In genomic region chr7:74514131-74514591, GRCh38 we compare ENCODE assay signal across 18 cellular contexts.
DNase-seq lines count a peak whose midpoint lies in the region; ATAC-seq and TF ChIP-seq lines count a peak whose summit lies in the region.
"Had no signal": no experiment of that assay in that cellular context is flagged by ENCODE, and none has a peak within 500 bp of the region (broad histone marks: within the 10 kb centered on the region; RNA-seq: fewer than 3 reads in every experiment).

No MANE protein-coding gene starts in this region.

- no peak for ATAC-seq in GM18909 (IDR thresholded peaks at IDR 0.05; ENCODE audit: poor library complexity, unreplicated experiment)

- no peaks in the 10 kb centered on the region for H3K9me3 ChIP-seq in stomach smooth muscle (ENCODE audit: control insufficient read depth in 2 of 2, low read length in 2 of 2)
- no peaks in the 10 kb centered on the region for H3K9me3 ChIP-seq in spleen
- H3K9me3 ChIP-seq: MG63, thoracic aorta had no signal

- peaks cover 7 to 15% of the 10 kb centered on the region in 2 donors for H3K36me3 ChIP-seq in stomach smooth muscle (ENCODE audit: control insufficient read depth in 2 of 2, insufficient read depth in 2 of 2, low read length in 2 of 2)
- H3K36me3 ChIP-seq in spleen, result peaks cover 0 to 19% (median 0%) of the 10 kb centered on the region in 6 donors

- peak; percentile 39 for DNase-seq in NCI-H146 treated with DMSO at 0.1 percent for 48 hours (lab: John Stamatoyannopoulos, UW; ENCODE audit: unreplicated experiment)
- DNase-seq in NCI-H526 (lab: John Stamatoyannopoulos, UW), result peak; percentile 49 to 78
- DNase-seq in cardiac septum (ENCODE audit: low spot score), result peak; percentile 80
- no peak for DNase-seq in spleen
- DNase-seq in hepatic stellate cell (ENCODE audit: low spot score), result no peak
- DNase-seq: activated CD4-positive, alpha-beta T cell treated with anti-CD3 and anti-CD28 coated beads, Interleukin-2, amount 50 U/mL, for 48 hours; activated naive CD8-positive, alpha-beta T cell treated with anti-CD3 and anti-CD28 coated beads, Interleukin-2, amount 10 ng/mL, durations not matched to agents 7 days and 5 days; activated T-cell treated with anti-CD3 and anti-CD28 coated beads, Interleukin-2, amount 50 U/mL, for 48 hours; C1 segment of cervical spinal cord; DMS 273 treated with DMSO at 0.1 percent for 48 hours; effector memory CD4-positive, alpha-beta T cell; MG63; NCI-H446 treated with DMSO at 0.1 percent for 48 hours; occipital lobe; stimulated activated CD4-positive, alpha-beta T cell treated with anti-CD3 and anti-CD28 coated beads, Interleukin-4, amount 100 ng/mL, for 1 hour had no signal

- TF ChIP-seq POLR2A in spleen (IDR thresholded peaks at IDR 0.05), result no peak

- H3K4me1 ChIP-seq in stomach smooth muscle (ENCODE audit: control insufficient read depth, insufficient read depth, low read length) (peaks cover 16% of the 10 kb centered on the region), spleen (no peaks in the 10 kb centered on the region)

- intact Hi-C loops in cardiac septum (cut with DNase I), result loop anchor here (1.0 kb wide), 1 partner anchor 36 kb away; no protein-coding TSS in a partner anchor
- intact Hi-C loops in spleen (cut with DNase I; ENCODE audit: low total_unique reads), result no loop called here

- H3K27me3 ChIP-seq in stomach smooth muscle (ENCODE audit: control insufficient read depth in 1 of 2, insufficient read depth in 2 of 2, low read length in 2 of 2) (no peaks in the 10 kb centered on the region), spleen (replicated peaks in 1 of 7) (no peaks in the 10 kb centered on the region)
- H3K27me3 ChIP-seq: MG63 had no signal

- H3K9ac ChIP-seq in stomach smooth muscle (ENCODE audit: low read length in 2 of 2), result no peak overlapping the region

- TF ChIP-seq CTCF in spleen (IDR thresholded peaks at IDR 0.05 in 8 of 11, conservative IDR thresholded peaks at IDR 0.05 in 3 of 11), result no peak

- H3K4me3 ChIP-seq in stomach smooth muscle (ENCODE audit: low read length in 2 of 2), result peak overlapping the region; percentile 12 to 29
- H3K4me3 ChIP-seq in spleen, result no peak overlapping the region
- H3K4me3 ChIP-seq: MG63, thoracic aorta had no signal

- H3K27ac ChIP-seq in stomach smooth muscle (ENCODE audit: low read length) (peak overlapping the region; percentile 55), spleen (no peak overlapping the region)
- H3K27ac ChIP-seq: thoracic aorta had no signal

- WGBS in spleen, 5 donors, result 86 to 94% (median 87%) methylated on average over 9 to 11 of the region's 11 CpGs

Comparison
In these comparisons a context has a peak if more than half of its experiments do, and no peak if none do; other contexts are left out.
1. DNase-seq: peak in NCI-H146 treated with DMSO at 0.1 percent for 48 hours (single experiment), NCI-H526 (2 of 2) and cardiac septum (single experiment); none in spleen (single experiment) and hepatic stellate cell (single experiment).
2. H3K4me3 ChIP-seq: peak in stomach smooth muscle (2 of 2); none in spleen (0 of 8).